ENCODE assay signal across 1 cellular context in the genomic region with DNA sequence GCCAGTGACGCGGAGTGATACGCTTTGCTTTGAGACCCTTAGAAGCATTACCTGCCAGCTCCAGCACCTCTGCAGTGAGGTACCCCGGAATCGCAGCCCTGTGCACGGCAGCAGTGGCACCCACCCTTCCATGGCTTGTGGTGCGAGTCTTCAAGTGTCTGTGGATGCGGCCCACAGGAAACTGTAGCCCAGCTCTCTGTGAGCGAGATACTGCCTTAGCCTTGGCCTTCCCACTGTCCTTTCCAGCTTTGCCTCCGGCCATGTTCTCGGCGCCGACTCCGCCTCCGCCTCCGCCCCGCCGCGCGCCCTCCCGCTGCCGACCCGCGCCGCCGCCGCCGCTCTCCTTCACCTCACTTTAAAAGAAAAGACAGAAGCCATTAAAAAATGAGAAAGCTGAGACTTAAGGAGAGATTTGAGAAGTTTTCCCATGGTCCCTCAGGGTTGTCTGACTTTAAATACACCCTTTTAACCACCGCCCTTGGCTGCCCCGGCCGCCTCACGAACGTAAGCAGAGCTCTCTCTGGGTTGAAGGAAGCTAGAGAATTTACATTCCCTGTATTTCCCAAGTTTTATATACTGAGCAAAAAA.
TF ChIP-seq lines count a peak whose summit lies in the region.

No MANE protein-coding gene starts in this region.

TF ChIP-seq in HEK293, 187 proteins besides CTCF, POLR2A, EP300 and RAD21 (continued from another document):
- TF ChIP-seq ZNF280D (tag by site-specific recombination; IDR thresholded peaks at IDR 0.05) (0 out of 2 replicates have a peak, but pooled peaks have one; percentile 17), ZXDB (tag by site-specific recombination; IDR thresholded peaks at IDR 0.05) (peak; percentile 29; the same call in 1 of the 2 replicates), YY1 (tag by site-specific recombination; IDR thresholded peaks at IDR 0.05) (peak; percentile 41; the same call in 1 of the 2 replicates), ZEB2 (tag by site-specific recombination; IDR thresholded peaks at IDR 0.05) (peak; percentile 33; the same call in 1 of the 2 replicates), PRDM10 (tag by site-specific recombination; IDR thresholded peaks at IDR 0.05) (peak; percentile 31), ZNF350 (tag by site-specific recombination; IDR thresholded peaks at IDR 0.05) (no peak), ZBTB10 (tag by site-specific recombination; IDR thresholded peaks at IDR 0.05) (no peak), ZBTB17 (tag by site-specific recombination; IDR thresholded peaks at IDR 0.05) (peak; percentile 33; the same call in 1 of the 2 replicates), YY2 (tag by site-specific recombination; IDR thresholded peaks at IDR 0.05) (0 out of 2 replicates have a peak, but pooled peaks have one; percentile 26), MEIS1 (CRISPR knock-in tag; IDR thresholded peaks at IDR 0.05; ENCODE audit: borderline replicate concordance) (no peak), ZNF600 (tag by site-specific recombination; IDR thresholded peaks at IDR 0.05) (peak; percentile 84)
- TF ChIP-seq, protein P1, sequence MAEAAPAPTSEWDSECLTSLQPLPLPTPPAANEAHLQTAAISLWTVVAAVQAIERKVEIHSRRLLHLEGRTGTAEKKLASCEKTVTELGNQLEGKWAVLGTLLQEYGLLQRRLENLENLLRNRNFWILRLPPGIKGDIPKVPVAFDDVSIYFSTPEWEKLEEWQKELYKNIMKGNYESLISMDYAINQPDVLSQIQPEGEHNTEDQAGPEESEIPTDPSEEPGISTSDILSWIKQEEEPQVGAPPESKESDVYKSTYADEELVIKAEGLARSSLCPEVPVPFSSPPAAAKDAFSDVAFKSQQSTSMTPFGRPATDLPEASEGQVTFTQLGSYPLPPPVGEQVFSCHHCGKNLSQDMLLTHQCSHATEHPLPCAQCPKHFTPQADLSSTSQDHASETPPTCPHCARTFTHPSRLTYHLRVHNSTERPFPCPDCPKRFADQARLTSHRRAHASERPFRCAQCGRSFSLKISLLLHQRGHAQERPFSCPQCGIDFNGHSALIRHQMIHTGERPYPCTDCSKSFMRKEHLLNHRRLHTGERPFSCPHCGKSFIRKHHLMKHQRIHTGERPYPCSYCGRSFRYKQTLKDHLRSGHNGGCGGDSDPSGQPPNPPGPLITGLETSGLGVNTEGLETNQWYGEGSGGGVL (tag by site-specific recombination; IDR thresholded peaks at IDR 0.05): no peak
- TF ChIP-seq, protein P2, sequence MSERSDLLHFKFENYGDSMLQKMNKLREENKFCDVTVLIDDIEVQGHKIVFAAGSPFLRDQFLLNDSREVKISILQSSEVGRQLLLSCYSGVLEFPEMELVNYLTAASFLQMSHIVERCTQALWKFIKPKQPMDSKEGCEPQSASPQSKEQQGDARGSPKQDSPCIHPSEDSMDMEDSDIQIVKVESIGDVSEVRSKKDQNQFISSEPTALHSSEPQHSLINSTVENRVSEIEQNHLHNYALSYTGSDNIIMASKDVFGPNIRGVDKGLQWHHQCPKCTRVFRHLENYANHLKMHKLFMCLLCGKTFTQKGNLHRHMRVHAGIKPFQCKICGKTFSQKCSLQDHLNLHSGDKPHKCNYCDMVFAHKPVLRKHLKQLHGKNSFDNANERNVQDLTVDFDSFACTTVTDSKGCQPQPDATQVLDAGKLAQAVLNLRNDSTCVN (tag by site-specific recombination; optimal IDR thresholded peaks at IDR 0.05): peak; percentile 27
- TF ChIP-seq, protein P3, sequence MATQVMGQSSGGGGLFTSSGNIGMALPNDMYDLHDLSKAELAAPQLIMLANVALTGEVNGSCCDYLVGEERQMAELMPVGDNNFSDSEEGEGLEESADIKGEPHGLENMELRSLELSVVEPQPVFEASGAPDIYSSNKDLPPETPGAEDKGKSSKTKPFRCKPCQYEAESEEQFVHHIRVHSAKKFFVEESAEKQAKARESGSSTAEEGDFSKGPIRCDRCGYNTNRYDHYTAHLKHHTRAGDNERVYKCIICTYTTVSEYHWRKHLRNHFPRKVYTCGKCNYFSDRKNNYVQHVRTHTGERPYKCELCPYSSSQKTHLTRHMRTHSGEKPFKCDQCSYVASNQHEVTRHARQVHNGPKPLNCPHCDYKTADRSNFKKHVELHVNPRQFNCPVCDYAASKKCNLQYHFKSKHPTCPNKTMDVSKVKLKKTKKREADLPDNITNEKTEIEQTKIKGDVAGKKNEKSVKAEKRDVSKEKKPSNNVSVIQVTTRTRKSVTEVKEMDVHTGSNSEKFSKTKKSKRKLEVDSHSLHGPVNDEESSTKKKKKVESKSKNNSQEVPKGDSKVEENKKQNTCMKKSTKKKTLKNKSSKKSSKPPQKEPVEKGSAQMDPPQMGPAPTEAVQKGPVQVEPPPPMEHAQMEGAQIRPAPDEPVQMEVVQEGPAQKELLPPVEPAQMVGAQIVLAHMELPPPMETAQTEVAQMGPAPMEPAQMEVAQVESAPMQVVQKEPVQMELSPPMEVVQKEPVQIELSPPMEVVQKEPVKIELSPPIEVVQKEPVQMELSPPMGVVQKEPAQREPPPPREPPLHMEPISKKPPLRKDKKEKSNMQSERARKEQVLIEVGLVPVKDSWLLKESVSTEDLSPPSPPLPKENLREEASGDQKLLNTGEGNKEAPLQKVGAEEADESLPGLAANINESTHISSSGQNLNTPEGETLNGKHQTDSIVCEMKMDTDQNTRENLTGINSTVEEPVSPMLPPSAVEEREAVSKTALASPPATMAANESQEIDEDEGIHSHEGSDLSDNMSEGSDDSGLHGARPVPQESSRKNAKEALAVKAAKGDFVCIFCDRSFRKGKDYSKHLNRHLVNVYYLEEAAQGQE (tag by site-specific recombination; IDR thresholded peaks at IDR 0.05): peak; percentile 40; the same call in 1 of the 2 replicates
